Comparison of ENCODE assay signal across 1 cellular context in genomic region chr2:174248187-174248997, GRCh38.
TF ChIP-seq lines count a peak whose summit lies in the region.

Gene OLA1, minus strand, starts transcription at chr2:174248532. Its CDS starts 1,717 bp downstream, at chr2:174246815.

TF ChIP-seq in K562, 482 proteins besides CTCF, POLR2A, EP300 and RAD21 (continued from another document and continues in another):
- TF ChIP-seq, protein P1, sequence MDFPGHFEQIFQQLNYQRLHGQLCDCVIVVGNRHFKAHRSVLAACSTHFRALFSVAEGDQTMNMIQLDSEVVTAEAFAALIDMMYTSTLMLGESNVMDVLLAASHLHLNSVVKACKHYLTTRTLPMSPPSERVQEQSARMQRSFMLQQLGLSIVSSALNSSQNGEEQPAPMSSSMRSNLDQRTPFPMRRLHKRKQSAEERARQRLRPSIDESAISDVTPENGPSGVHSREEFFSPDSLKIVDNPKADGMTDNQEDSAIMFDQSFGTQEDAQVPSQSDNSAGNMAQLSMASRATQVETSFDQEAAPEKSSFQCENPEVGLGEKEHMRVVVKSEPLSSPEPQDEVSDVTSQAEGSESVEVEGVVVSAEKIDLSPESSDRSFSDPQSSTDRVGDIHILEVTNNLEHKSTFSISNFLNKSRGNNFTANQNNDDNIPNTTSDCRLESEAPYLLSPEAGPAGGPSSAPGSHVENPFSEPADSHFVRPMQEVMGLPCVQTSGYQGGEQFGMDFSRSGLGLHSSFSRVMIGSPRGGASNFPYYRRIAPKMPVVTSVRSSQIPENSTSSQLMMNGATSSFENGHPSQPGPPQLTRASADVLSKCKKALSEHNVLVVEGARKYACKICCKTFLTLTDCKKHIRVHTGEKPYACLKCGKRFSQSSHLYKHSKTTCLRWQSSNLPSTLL (IDR thresholded peaks at IDR 0.05) = no peak
- no peak for TF ChIP-seq SMARCC2 (IDR thresholded peaks at IDR 0.05; ENCODE audit: low read depth)
- no peak for TF ChIP-seq NFE2L1 (tag; IDR thresholded peaks at IDR 0.05; ENCODE audit: borderline replicate concordance, low read depth)
- TF ChIP-seq ELF4 (CRISPR knock-in tag; IDR thresholded peaks at IDR 0.05) = no peak
- TF ChIP-seq HNRNPLL (IDR thresholded peaks at IDR 0.05; ENCODE audit: low read depth, low read length, poor library complexity, severe bottlenecking) = peak; percentile 90
- TF ChIP-seq, protein P2, sequence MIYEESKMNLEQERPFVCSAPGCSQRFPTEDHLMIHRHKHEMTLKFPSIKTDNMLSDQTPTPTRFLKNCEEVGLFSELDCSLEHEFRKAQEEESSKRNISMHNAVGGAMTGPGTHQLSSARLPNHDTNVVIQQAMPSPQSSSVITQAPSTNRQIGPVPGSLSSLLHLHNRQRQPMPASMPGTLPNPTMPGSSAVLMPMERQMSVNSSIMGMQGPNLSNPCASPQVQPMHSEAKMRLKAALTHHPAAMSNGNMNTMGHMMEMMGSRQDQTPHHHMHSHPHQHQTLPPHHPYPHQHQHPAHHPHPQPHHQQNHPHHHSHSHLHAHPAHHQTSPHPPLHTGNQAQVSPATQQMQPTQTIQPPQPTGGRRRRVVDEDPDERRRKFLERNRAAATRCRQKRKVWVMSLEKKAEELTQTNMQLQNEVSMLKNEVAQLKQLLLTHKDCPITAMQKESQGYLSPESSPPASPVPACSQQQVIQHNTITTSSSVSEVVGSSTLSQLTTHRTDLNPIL (CRISPR knock-in tag; IDR thresholded peaks at IDR 0.05) = 0 out of 2 replicates have a peak, but pooled peaks have one; percentile 47
- TF ChIP-seq ZNF609 (CRISPR knock-in tag; IDR thresholded peaks at IDR 0.05; ENCODE audit: borderline replicate concordance) = peak; percentile 77; the same call in 1 of the 2 replicates
- peak; percentile 99 for TF ChIP-seq EP400 (IDR thresholded peaks at IDR 0.05)
- TF ChIP-seq ZNF77 (CRISPR knock-in tag; IDR thresholded peaks at IDR 0.05) = no peak
- peak; percentile 52; the same call in 1 of the 2 replicates for TF ChIP-seq ZBTB7A (IDR thresholded peaks at IDR 0.05; ENCODE audit: borderline replicate concordance, control insufficient read depth, low read depth, low read length)
- 0 out of 2 replicates have a peak, but pooled peaks have one; percentile 78 for TF ChIP-seq ZBTB1 (CRISPR knock-in tag; IDR thresholded peaks at IDR 0.05; ENCODE audit: borderline replicate concordance, low read depth)
- no peak for TF ChIP-seq NR1H2 (CRISPR knock-in tag; IDR thresholded peaks at IDR 0.05)
- no peak for TF ChIP-seq SMARCB1 (IDR thresholded peaks at IDR 0.05; ENCODE audit: insufficient read length, low read depth)
- TF ChIP-seq KDM2B (CRISPR knock-in tag; IDR thresholded peaks at IDR 0.05) = 0 out of 2 replicates have a peak, but pooled peaks have one; percentile 45
- TF ChIP-seq MEF2D (tag; conservative IDR thresholded peaks at IDR 0.05; ENCODE audit: low read depth) = no peak
- no peak for TF ChIP-seq PCBP1 (IDR thresholded peaks at IDR 0.05; ENCODE audit: low read depth, low read length, poor library complexity, severe bottlenecking)
- no peak for TF ChIP-seq ZNF408 (CRISPR knock-in tag; IDR thresholded peaks at IDR 0.05; ENCODE audit: low read depth)
- no peak for TF ChIP-seq ZNF764 (CRISPR knock-in tag; IDR thresholded peaks at IDR 0.05; ENCODE audit: low read depth)
- no peak for TF ChIP-seq KDM1A (IDR thresholded peaks at IDR 0.05)
- no peak for TF ChIP-seq NCOR1 (IDR thresholded peaks at IDR 0.05)
- peak; percentile 89; the same call in 1 of the 2 replicates for TF ChIP-seq CHCHD3 (CRISPR knock-in tag; IDR thresholded peaks at IDR 0.05)
- peak in 1 of 2 experiments; percentile 30; a peak in 1 of 4 replicates for TF ChIP-seq SRF (CRISPR knock-in tag; IDR thresholded peaks at IDR 0.05)
- TF ChIP-seq TEAD1 (CRISPR knock-in tag; IDR thresholded peaks at IDR 0.05) = peak in 1 of 2 experiments; percentile 37; a peak in 3 of 4 replicates
- no peak for TF ChIP-seq ZNF407 (IDR thresholded peaks at IDR 0.05; ENCODE audit: low read depth)
- no peak for TF ChIP-seq MYBL2 (IDR thresholded peaks at IDR 0.05; ENCODE audit: low read depth)
- TF ChIP-seq MYBL2 (CRISPR knock-in tag; IDR thresholded peaks at IDR 0.05; ENCODE audit: borderline replicate concordance) = no peak
- 0 out of 2 replicates have a peak, but pooled peaks have one; percentile 38 for TF ChIP-seq ZZZ3 (IDR thresholded peaks at IDR 0.05)
- TF ChIP-seq, protein P3, sequence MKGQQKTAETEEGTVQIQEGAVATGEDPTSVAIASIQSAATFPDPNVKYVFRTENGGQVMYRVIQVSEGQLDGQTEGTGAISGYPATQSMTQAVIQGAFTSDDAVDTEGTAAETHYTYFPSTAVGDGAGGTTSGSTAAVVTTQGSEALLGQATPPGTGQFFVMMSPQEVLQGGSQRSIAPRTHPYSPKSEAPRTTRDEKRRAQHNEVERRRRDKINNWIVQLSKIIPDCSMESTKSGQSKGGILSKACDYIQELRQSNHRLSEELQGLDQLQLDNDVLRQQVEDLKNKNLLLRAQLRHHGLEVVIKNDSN (CRISPR knock-in tag; IDR thresholded peaks at IDR 0.05) = peak; percentile 75
- TF ChIP-seq ELK3 (CRISPR knock-in tag; IDR thresholded peaks at IDR 0.05) = no peak
- TF ChIP-seq MYC (IDR thresholded peaks at IDR 0.05; ENCODE audit: low read depth, low read length) = peak; percentile 97
- peak; percentile 96; the same call in 1 of the 2 replicates for TF ChIP-seq MYC (CRISPR knock-in tag; IDR thresholded peaks at IDR 0.05; ENCODE audit: borderline replicate concordance, low read depth)
- no peak for TF ChIP-seq ARID3A (IDR thresholded peaks at IDR 0.05; ENCODE audit: borderline replicate concordance, low read depth, low read length)
- peak; percentile 94 for TF ChIP-seq KDM5B (IDR thresholded peaks at IDR 0.05; ENCODE audit: insufficient replicate concordance, low read depth, low read length)
- TF ChIP-seq TRIM24 (IDR thresholded peaks at IDR 0.05) = peak in 1 of 2 experiments; percentile 14; a peak in 1 of 4 replicates
- TF ChIP-seq FOXK2 (conservative IDR thresholded peaks at IDR 0.05 in 1 of 2, IDR thresholded peaks at IDR 0.05 in 1 of 2; ENCODE audit: low read depth in 2 of 2) = no peak
- peak; percentile 69 to 81 for TF ChIP-seq MAZ (CRISPR knock-in tag; conservative IDR thresholded peaks at IDR 0.05 in 1 of 2, IDR thresholded peaks at IDR 0.05 in 1 of 2)
- peak; percentile 91 for TF ChIP-seq POLR2H (tag; IDR thresholded peaks at IDR 0.05; ENCODE audit: low read depth)
- no peak for TF ChIP-seq ZNF699 (CRISPR knock-in tag; IDR thresholded peaks at IDR 0.05; ENCODE audit: insufficient replicate concordance)
- no peak for TF ChIP-seq KLF16 (IDR thresholded peaks at IDR 0.05)
- no peak for TF ChIP-seq HNRNPK (IDR thresholded peaks at IDR 0.05; ENCODE audit: low read depth, low read length, poor library complexity, severe bottlenecking)
- no peak for TF ChIP-seq ZNF785 (CRISPR knock-in tag; IDR thresholded peaks at IDR 0.05)
- no peak for TF ChIP-seq MAFF (IDR thresholded peaks at IDR 0.05; ENCODE audit: low read length)
- peak; percentile 67 for TF ChIP-seq U2AF1 (optimal IDR thresholded peaks at IDR 0.05; ENCODE audit: low read depth, low read length)
- TF ChIP-seq POLR2G (IDR thresholded peaks at IDR 0.05; ENCODE audit: low read depth, low read length) = peak; percentile 96
